Comparison of ENCODE assay signal across 8 cellular contexts in genomic region chr9:112443200-112443599, GRCh38. TPM values are rescaled to one million over a fixed set of nuclear protein-coding genes. Genes with fewer than 3 reads are reported as not detected.
DNase-seq lines count a peak whose midpoint lies in the region; ATAC-seq and TF ChIP-seq lines count a peak whose summit lies in the region.

No MANE protein-coding gene starts in this region.

- no peak overlapping the region for H3K27ac ChIP-seq in CD4-positive, alpha-beta memory T cell (ENCODE audit: low read depth, low read length)

- H3K4me3 ChIP-seq in CD4-positive, alpha-beta memory T cell (ENCODE audit: low read length in 2 of 2): no peak overlapping the region

- no peaks in the 10 kb centered on the region for H3K4me1 ChIP-seq in CD4-positive, alpha-beta memory T cell (ENCODE audit: insufficient read depth, low read length)

- DNase-seq in CD4-positive, alpha-beta memory T cell: peak in 4 of 5 donors; percentile 14 to 28 (median 24)
- DNase-seq in HFFc6 (peak; percentile 21), inferior parietal cortex (ENCODE audit: extremely low spot score) (peak; percentile 45), GOT3 (lab: John Stamatoyannopoulos, UW) (no peak)
- DNase-seq in activated CD4-positive, alpha-beta T cell treated with anti-CD3 and anti-CD28 coated beads, Interleukin-2, amount 10 ng/mL, durations not matched to agents 24 days and 14 days: peak; percentile 72

- H3K9me3 ChIP-seq in CD4-positive, alpha-beta memory T cell (ENCODE audit: control insufficient read depth in 1 of 2, low read length in 2 of 2): no peaks in the 10 kb centered on the region

- no peak overlapping the region for H3K27ac Mint-ChIP-seq in CD4-positive, alpha-beta memory T cell
- no peak overlapping the region for H3K27ac Mint-ChIP-seq in HFFc6
- no peak overlapping the region for H3K27ac Mint-ChIP-seq in activated CD4-positive, alpha-beta T cell treated with anti-CD3 and anti-CD28 coated beads, Interleukin-2, amount 10 ng/mL, durations not matched to agents 24 days and 14 days
- no peak overlapping the region for H3K27ac Mint-ChIP-seq in stimulated activated memory B cell treated with anti-CD40 and anti-IgM and Interleukin-4, amounts not matched to agents 10 μg/mL and 1 μg/mL and 100 μg/mL, for 72 hours

- no peaks in the 10 kb centered on the region for H3K9me3 Mint-ChIP-seq in CD4-positive, alpha-beta memory T cell
- no peaks in the 10 kb centered on the region for H3K9me3 Mint-ChIP-seq in HFFc6
- no peaks in the 10 kb centered on the region for H3K9me3 Mint-ChIP-seq in activated CD4-positive, alpha-beta T cell treated with anti-CD3 and anti-CD28 coated beads, Interleukin-2, amount 10 ng/mL, durations not matched to agents 24 days and 14 days
- no peaks in the 10 kb centered on the region for H3K9me3 Mint-ChIP-seq in stimulated activated memory B cell treated with anti-CD40 and anti-IgM and Interleukin-4, amounts not matched to agents 10 μg/mL and 1 μg/mL and 100 μg/mL, for 72 hours

- H3K27me3 ChIP-seq in CD4-positive, alpha-beta memory T cell (ENCODE audit: insufficient read depth, low read length): no peaks in the 10 kb centered on the region

- no peaks in the 10 kb centered on the region for H3K27me3 Mint-ChIP-seq in CD4-positive, alpha-beta memory T cell
- H3K27me3 Mint-ChIP-seq in HFFc6 (ENCODE audit: insufficient read depth): no peaks in the 10 kb centered on the region; the same call in 1 of the 2 replicates
- no peaks in the 10 kb centered on the region for H3K27me3 Mint-ChIP-seq in activated CD4-positive, alpha-beta T cell treated with anti-CD3 and anti-CD28 coated beads, Interleukin-2, amount 10 ng/mL, durations not matched to agents 24 days and 14 days
- H3K27me3 Mint-ChIP-seq in stimulated activated memory B cell treated with anti-CD40 and anti-IgM and Interleukin-4, amounts not matched to agents 10 μg/mL and 1 μg/mL and 100 μg/mL, for 72 hours: no peaks in the 10 kb centered on the region

- H3K4me1 Mint-ChIP-seq in CD4-positive, alpha-beta memory T cell: peaks cover 0 to 2% (median 0%) of the 10 kb centered on the region in 4 donors
- H3K4me1 Mint-ChIP-seq in HFFc6 (ENCODE audit: low read depth): peaks cover 22% of the 10 kb centered on the region
- H3K4me1 Mint-ChIP-seq in activated CD4-positive, alpha-beta T cell treated with anti-CD3 and anti-CD28 coated beads, Interleukin-2, amount 10 ng/mL, durations not matched to agents 24 days and 14 days: no peaks in the 10 kb centered on the region
- peaks cover 31% of the 10 kb centered on the region for H3K4me1 Mint-ChIP-seq in stimulated activated memory B cell treated with anti-CD40 and anti-IgM and Interleukin-4, amounts not matched to agents 10 μg/mL and 1 μg/mL and 100 μg/mL, for 72 hours

- no peaks in the 10 kb centered on the region for H3K36me3 ChIP-seq in CD4-positive, alpha-beta memory T cell (ENCODE audit: insufficient read depth, low read length)

- H3K36me3 Mint-ChIP-seq in CD4-positive, alpha-beta memory T cell: peaks cover 8 to 10% of the 10 kb centered on the region in 2 donors
- H3K36me3 Mint-ChIP-seq in HFFc6 (ENCODE audit: low read depth): 0 out of 2 replicates have a peak, but pooled peaks cover 4% of the 10 kb centered on the region
- peaks cover 6% of the 10 kb centered on the region for H3K36me3 Mint-ChIP-seq in activated CD4-positive, alpha-beta T cell treated with anti-CD3 and anti-CD28 coated beads, Interleukin-2, amount 10 ng/mL, durations not matched to agents 24 days and 14 days (ENCODE audit: low read depth)
- H3K36me3 Mint-ChIP-seq in stimulated activated memory B cell treated with anti-CD40 and anti-IgM and Interleukin-4, amounts not matched to agents 10 μg/mL and 1 μg/mL and 100 μg/mL, for 72 hours: peaks cover 19% of the 10 kb centered on the region

- intact Hi-C loops in CD4-positive, alpha-beta memory T cell (cut with micrococcal nuclease): loop anchor here (1.0 to 2.0 kb wide), 3 partner anchors 44 to 274 kb away; partner anchors contain the start of gene KIAA1958
- intact Hi-C loops in activated CD4-positive, alpha-beta T cell treated with anti-CD3 and anti-CD28 coated beads, Interleukin-2, amount 10 ng/mL, durations not matched to agents 24 days and 14 days (cut with micrococcal nuclease): loop anchor here (1.0 to 10.0 kb wide), 2 partner anchors 272 to 350 kb away; partner anchors contain the start of gene INIP

- H3K4me3 Mint-ChIP-seq in CD4-positive, alpha-beta memory T cell: no peak overlapping the region
- H3K4me3 Mint-ChIP-seq in HFFc6: no peak overlapping the region
- H3K4me3 Mint-ChIP-seq in activated CD4-positive, alpha-beta T cell treated with anti-CD3 and anti-CD28 coated beads, Interleukin-2, amount 10 ng/mL, durations not matched to agents 24 days and 14 days: no peak overlapping the region
- H3K4me3 Mint-ChIP-seq in stimulated activated memory B cell treated with anti-CD40 and anti-IgM and Interleukin-4, amounts not matched to agents 10 μg/mL and 1 μg/mL and 100 μg/mL, for 72 hours: no peak overlapping the region

- TF ChIP-seq CTCF in HFFc6 (IDR thresholded peaks at IDR 0.05): peak; percentile 80

- CTCF ChIA-PET in CD4-positive, alpha-beta memory T cell (lab: Charles Lee; ENCODE audit: partially characterized antibody): interaction anchor here (0.6 to 4.5 kb wide), 17 partner anchors 15 to 459 kb away, joined by 3 to 44 read pairs (median 4); partner anchors contain the start of genes INIP and KIAA1958

- POLR2A ChIA-PET in CD4-positive, alpha-beta memory T cell (lab: Charles Lee; ENCODE audit: partially characterized antibody): interaction anchor here (1.0 kb wide), 2 partner anchors 63 to 275 kb away, joined by 4 read pairs; partner anchors contain the start of genes HSDL2 and INIP

- ATAC-seq in HG03175 (IDR thresholded peaks at IDR 0.05; ENCODE audit: unreplicated experiment) (no peak), HG02973 (IDR thresholded peaks at IDR 0.05; ENCODE audit: unreplicated experiment) (no peak)
- ATAC-seq in stimulated activated memory B cell treated with anti-CD40 and anti-IgM and Interleukin-4, amounts not matched to agents 10 μg/mL and 1 μg/mL and 100 μg/mL, for 72 hours: no peak

RNA-seq across cellular contexts. Expression of gene KIAA1958, which starts 43.4 kb away (rescaled TPM):
- total RNA-seq in CD4-positive, alpha-beta memory T cell: 1 to 10 TPM; 4.3 to 5.1 TPM
- polyA plus RNA-seq in CD4-positive, alpha-beta memory T cell: 1 to 10 TPM in 1 of 2 donors, under 1 TPM in 1; 0.63 to 1.2 TPM
- total RNA-seq in HFFc6 (2021; fragmentation: NEBNext Ultra II Directional; extraction: Animal tissue kit (Norgen Biotek cat#: 25700)): 1 to 10 TPM; 3.5 to 9.7 (median 4.5) TPM
- total RNA-seq in activated CD4-positive, alpha-beta T cell treated with anti-CD3 and anti-CD28 coated beads, Interleukin-2, amount 10 ng/mL, durations not matched to agents 24 days and 14 days: 9.8 and 10.6 TPM in 2 replicates
